ENCODE assay signal across 9 cellular contexts in genomic region chr4:79780129-79780528, GRCh38.
"Had no signal": no experiment of that assay in that cellular context is flagged by ENCODE, and none has a peak within 500 bp of the region (broad histone marks: within the 10 kb centered on the region; RNA-seq: fewer than 3 reads in every experiment).

No MANE protein-coding gene starts in this region.

- H3K27ac Mint-ChIP-seq: HFFc6, IgD-negative memory B cell had no signal

- H3K27ac ChIP-seq: GM23248, HL-60 had no signal

- DNase-seq: GM23248, GOT3, H7, HFFc6, KG1 had no signal

- H3K27me3 Mint-ChIP-seq: IgD-negative memory B cell had no signal

- H3K4me3 ChIP-seq: GM23248, HAP-1 had no signal

- ATAC-seq: HCT116 had no signal

- H3K36me3 ChIP-seq: HAP-1 had no signal

- H3K4me1 ChIP-seq: HAP-1 had no signal

- H2AFZ ChIP-seq: GM23248 had no signal

- H3K9ac ChIP-seq: GM23248 had no signal

- H3K9me3 ChIP-seq: HAP-1 had no signal

- H3K4me3 Mint-ChIP-seq: HFFc6, IgD-negative memory B cell had no signal

- H3K4me1 Mint-ChIP-seq: IgD-negative memory B cell had no signal
